In the genomic region with DNA sequence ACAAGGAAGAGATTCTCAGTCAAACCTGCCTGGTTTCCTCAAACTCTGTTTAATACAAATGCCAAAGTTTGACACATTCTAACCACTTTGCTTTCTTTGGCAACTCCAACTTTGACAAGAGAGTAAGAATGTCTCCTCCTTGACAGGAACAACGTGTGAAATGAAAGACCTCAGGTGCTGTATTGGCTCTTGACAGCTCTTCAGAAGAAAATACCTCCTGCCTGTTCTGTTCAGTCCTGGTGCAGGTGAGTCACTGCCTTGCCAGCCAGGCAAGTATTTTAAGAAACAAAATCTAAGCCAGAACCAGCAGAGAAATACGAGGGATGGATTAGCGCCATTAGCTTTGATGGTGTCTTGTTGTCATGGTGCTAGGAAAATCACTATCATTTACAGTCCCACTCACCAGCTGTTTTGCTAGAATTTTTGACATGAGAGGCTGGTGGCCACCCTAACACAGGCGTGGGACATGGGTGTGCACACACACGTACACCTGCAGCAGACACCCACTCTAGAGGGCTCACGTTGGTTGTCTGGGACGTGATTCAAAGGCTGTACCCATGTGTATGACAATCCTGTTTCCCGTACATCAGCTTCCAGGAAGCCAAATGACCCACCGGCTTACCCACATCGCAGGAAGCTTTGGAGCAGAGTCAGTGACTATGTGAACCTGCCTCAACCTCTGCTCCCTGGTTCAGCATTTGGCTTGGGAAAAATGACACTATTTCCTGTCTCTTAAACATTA, we compare ENCODE assay signal across 12 cellular contexts.
DNase-seq lines count a peak whose midpoint lies in the region; ATAC-seq and TF ChIP-seq lines count a peak whose summit lies in the region.
"Had no signal": no experiment of that assay in that cellular context is flagged by ENCODE, and none has a peak within 500 bp of the region (broad histone marks: within the 10 kb centered on the region; RNA-seq: fewer than 3 reads in every experiment).

No MANE protein-coding gene starts in this region.

- peaks cover 51% of the 10 kb centered on the region for H3K4me1 Mint-ChIP-seq in HFFc6 (ENCODE audit: low read depth)

- H3K9me3 Mint-ChIP-seq in HFFc6 = no peaks in the 10 kb centered on the region

- peak overlapping the region; percentile 37; the same call in 1 of the 2 replicates for H3K27ac Mint-ChIP-seq in HFFc6

- H3K27ac ChIP-seq in RWPE1 (peak overlapping the region; percentile 71), esophagus muscularis mucosa (replicated peaks in 1 of 4) (peak overlapping the region; percentile 48 to 77 (median 60)), prostate gland (peak overlapping the region; percentile 15 to 36)
- H3K27ac ChIP-seq: C4-2B had no signal

- POLR2A ChIA-PET in RWPE1 (lab: Yijun Ruan, JAX; ENCODE audit: low non-redundant PET) = no interaction called here

- peaks cover 27 to 43% (median 36%) of the 10 kb centered on the region in 4 donors for H3K4me1 ChIP-seq in esophagus muscularis mucosa
- H3K4me1 ChIP-seq in prostate gland (replicated peaks) = peaks cover 2% of the 10 kb centered on the region

- TF ChIP-seq POLR2A in esophagus muscularis mucosa (IDR thresholded peaks at IDR 0.05; ENCODE audit: low read depth) (no peak), prostate gland (IDR thresholded peaks at IDR 0.05) (no peak)

- H3K4me3 ChIP-seq in esophagus muscularis mucosa (no peak overlapping the region), prostate gland (no peak overlapping the region)

- no peaks in the 10 kb centered on the region for H3K27me3 ChIP-seq in esophagus muscularis mucosa
- H3K27me3 ChIP-seq in prostate gland (replicated peaks; ENCODE audit: insufficient read depth) = no peaks in the 10 kb centered on the region

- CTCF ChIA-PET in RWPE1 (lab: Yijun Ruan, JAX) = interaction anchor here (0.5 kb wide), 1 partner anchor 32 kb away, joined by 3 read pairs; no protein-coding TSS in a partner anchor

- H3K36me3 Mint-ChIP-seq in HFFc6 (ENCODE audit: low read depth) = no peaks in the 10 kb centered on the region

- DNase-seq in HFFc6 = no peak
- DNase-seq in RWPE1 (ENCODE audit: low spot score) = peak; percentile 42
- no peak for DNase-seq in esophagus muscularis mucosa (ENCODE audit: extremely low spot score)
- DNase-seq in prostate gland (ENCODE audit: low spot score) = peak; percentile 40
- no peak for DNase-seq in NCI-H1694 (lab: John Stamatoyannopoulos, UW)
- no peak for DNase-seq in OCI-M2 (lab: John Stamatoyannopoulos, UW; ENCODE audit: unreplicated experiment)
- DNase-seq: activated CD8-positive, alpha-beta memory T cell treated with anti-CD3 and anti-CD28 coated beads, Interleukin-2, amount 50 U/mL, for 48 hours; central memory CD4-positive, alpha-beta T cell; NCI-H2081 had no signal

- intact Hi-C loops in esophagus muscularis mucosa (cut with DNase I) (no loop called here), prostate gland (cut with DNase I) (no loop called here)

- no peak for ATAC-seq in GM19035 (IDR thresholded peaks at IDR 0.05; ENCODE audit: unreplicated experiment)
- no peak for ATAC-seq in HG03196 (IDR thresholded peaks at IDR 0.05; ENCODE audit: unreplicated experiment)

- H3K9me3 ChIP-seq in esophagus muscularis mucosa = no peaks in the 10 kb centered on the region
- no peaks in the 10 kb centered on the region for H3K9me3 ChIP-seq in prostate gland

- TF ChIP-seq CTCF in HFFc6 (IDR thresholded peaks at IDR 0.05) (no peak), RWPE1 (conservative IDR thresholded peaks at IDR 0.05; ENCODE audit: low read depth) (no peak), esophagus muscularis mucosa (IDR thresholded peaks at IDR 0.05) (no peak), prostate gland (IDR thresholded peaks at IDR 0.05) (no peak)

- H3K36me3 ChIP-seq in esophagus muscularis mucosa (no peaks in the 10 kb centered on the region), prostate gland (no peaks in the 10 kb centered on the region)

- WGBS in esophagus muscularis mucosa = 55% methylated on average over 10 of the region's 10 CpGs
- WGBS in prostate gland = 54% methylated on average over 10 of the region's 10 CpGs

- no peak overlapping the region for H3K4me3 Mint-ChIP-seq in HFFc6

- TF ChIP-seq EP300 in esophagus muscularis mucosa (IDR thresholded peaks at IDR 0.05) = peak; percentile 60

- H3K27me3 Mint-ChIP-seq in HFFc6 (ENCODE audit: insufficient read depth) = peaks cover 4% of the 10 kb centered on the region; the same call in 1 of the 2 replicates

Comparison
In these comparisons a context has a peak if more than half of its experiments do, and no peak if none do; other contexts are left out.
1. DNase-seq: peak in RWPE1 (single experiment) and prostate gland (single experiment); none in HFFc6 (single experiment), esophagus muscularis mucosa (single experiment), NCI-H1694 (single experiment) and OCI-M2 (single experiment).
2. Peak in every context shown above with its lines, with median percentiles within 50 percentile points of each other: H3K27ac ChIP-seq.